32 cellular contexts compared by ENCODE assay signal in genomic region chr11:61048368-61049065, GRCh38. TPM values are rescaled to one million over a fixed set of nuclear protein-coding genes. Genes with fewer than 3 reads are reported as not detected.
A peak's percentile ranks its signal among the peaks of the same experiment; 100 is the strongest.
DNase-seq lines count a peak whose midpoint lies in the region; ATAC-seq, FAIRE-seq and TF ChIP-seq lines count a peak whose summit lies in the region.
"Had no signal": no experiment of that assay in that cellular context is flagged by ENCODE, and none has a peak within 500 bp of the region (broad histone marks: within the 10 kb centered on the region; RNA-seq: fewer than 3 reads in every experiment).

No MANE protein-coding gene starts in this region.

- H3K36me3 Mint-ChIP-seq in activated naive CD4-positive, alpha-beta T cell treated with anti-CD3 and anti-CD28 coated beads, Interleukin-2, amount 10 ng/mL, durations not matched to agents 7 days and 5 days: peaks cover 25% of the 10 kb centered on the region
- peaks cover 56% of the 10 kb centered on the region for H3K36me3 Mint-ChIP-seq in activated CD4-positive, alpha-beta memory T cell treated with anti-CD3 and anti-CD28 coated beads for 36 hours
- H3K36me3 Mint-ChIP-seq in stimulated activated naive B cell treated with anti-CD40 and anti-IgM and Interleukin-4, amounts not matched to agents 10 μg/mL and 1 μg/mL and 100 μg/mL, for 72 hours: peaks cover 29 to 52% of the 10 kb centered on the region in 2 donors
- H3K36me3 Mint-ChIP-seq in endodermal cell (ENCODE audit: low read depth): no peaks in the 10 kb centered on the region
- H3K36me3 Mint-ChIP-seq: brain, immature natural killer cell, naive B cell had no signal

- TF ChIP-seq CTCF in K562 (IDR thresholded peaks at IDR 0.05 in 2 of 3, conservative IDR thresholded peaks at IDR 0.05 in 1 of 3; ENCODE audit: insufficient read depth in 2 of 3, low read depth in 1 of 3, low read length in 3 of 3) (no peak), endodermal cell (conservative IDR thresholded peaks at IDR 0.05) (no peak)

- H2AFZ ChIP-seq in K562 (ENCODE audit: low read depth, low read length): no peak overlapping the region
- H2AFZ ChIP-seq: GM23248 had no signal

- no peaks in the 10 kb centered on the region for H3K4me1 ChIP-seq in K562 (replicated peaks in 1 of 2; ENCODE audit: control insufficient read depth in 2 of 2, insufficient read depth in 2 of 2, low read length in 2 of 2)
- no peaks in the 10 kb centered on the region for H3K4me1 ChIP-seq in endodermal cell (ENCODE audit: control insufficient read depth, insufficient read depth, low read length)
- H3K4me1 ChIP-seq: esophagus squamous epithelium, left lung, pancreas, tibial artery had no signal

- ATAC-seq in K562: no peak
- no peak for ATAC-seq in stimulated activated naive B cell treated with anti-CD40 and anti-IgM and Interleukin-4, amounts not matched to agents 10 μg/mL and 1 μg/mL and 100 μg/mL, for 72 hours (replicated peaks)
- ATAC-seq: HepG2, left lung, Panc1, pancreas, right cardiac atrium had no signal

- H3K27ac Mint-ChIP-seq in activated naive CD4-positive, alpha-beta T cell treated with anti-CD3 and anti-CD28 coated beads, Interleukin-2, amount 10 ng/mL, durations not matched to agents 7 days and 5 days: peak overlapping the region; percentile 81
- H3K27ac Mint-ChIP-seq in activated CD4-positive, alpha-beta memory T cell treated with anti-CD3 and anti-CD28 coated beads for 36 hours: peak overlapping the region; percentile 73
- H3K27ac Mint-ChIP-seq in stimulated activated naive B cell treated with anti-CD40 and anti-IgM and Interleukin-4, amounts not matched to agents 10 μg/mL and 1 μg/mL and 100 μg/mL, for 72 hours: peak overlapping the region; percentile 25
- no peak overlapping the region for H3K27ac Mint-ChIP-seq in endodermal cell
- H3K27ac Mint-ChIP-seq: brain, HFFc6 had no signal

- in situ Hi-C loops in K562 (cut with MboI): no loop called here

- no peak for TF ChIP-seq RAD21 in K562 (CRISPR knock-in tag; conservative IDR thresholded peaks at IDR 0.05 in 1 of 2, IDR thresholded peaks at IDR 0.05 in 1 of 2)

- H3K4me3 ChIP-seq in K562: no peak overlapping the region
- no peak overlapping the region for H3K4me3 ChIP-seq in endodermal cell (ENCODE audit: low read length)
- H3K4me3 ChIP-seq: esophagus squamous epithelium, GM23248, left lung, pancreas, stomach, tibial artery had no signal

- peaks cover 4% of the 10 kb centered on the region; the same call in 1 of the 2 replicates for H4K20me1 ChIP-seq in K562 (replicated peaks; ENCODE audit: control insufficient read depth, insufficient read depth, low read length)

- no peaks in the 10 kb centered on the region for H3K27me3 Mint-ChIP-seq in activated naive CD4-positive, alpha-beta T cell treated with anti-CD3 and anti-CD28 coated beads, Interleukin-2, amount 10 ng/mL, durations not matched to agents 7 days and 5 days
- no peaks in the 10 kb centered on the region for H3K27me3 Mint-ChIP-seq in activated CD4-positive, alpha-beta memory T cell treated with anti-CD3 and anti-CD28 coated beads for 36 hours
- no peaks in the 10 kb centered on the region for H3K27me3 Mint-ChIP-seq in stimulated activated naive B cell treated with anti-CD40 and anti-IgM and Interleukin-4, amounts not matched to agents 10 μg/mL and 1 μg/mL and 100 μg/mL, for 72 hours
- peaks cover 23% of the 10 kb centered on the region for H3K27me3 Mint-ChIP-seq in endodermal cell (ENCODE audit: insufficient read depth)
- H3K27me3 Mint-ChIP-seq: brain, naive B cell had no signal

- intact Hi-C loops in activated CD4-positive, alpha-beta memory T cell treated with anti-CD3 and anti-CD28 coated beads for 36 hours (cut with micrococcal nuclease): no loop called here
- intact Hi-C loops in K562 (cut with micrococcal nuclease): no loop called here

- DNase-seq in activated naive CD4-positive, alpha-beta T cell treated with anti-CD3 and anti-CD28 coated beads, Interleukin-2, amount 10 ng/mL, durations not matched to agents 7 days and 5 days: peak; percentile 20
- DNase-seq in activated naive CD4-positive, alpha-beta T cell treated with anti-CD3 and anti-CD28 coated beads, Interleukin-2, amount 50 U/mL, for 16 hours: no peak
- no peak for DNase-seq in activated CD4-positive, alpha-beta memory T cell treated with anti-CD3 and anti-CD28 coated beads for 36 hours
- DNase-seq in K562 (ENCODE audit: extremely low read depth in 1 of 4, low spot score in 3 of 4): no peak
- DNase-seq in stimulated activated naive B cell treated with anti-CD40 and anti-IgM and Interleukin-4, amounts not matched to agents 10 μg/mL and 1 μg/mL and 100 μg/mL, for 72 hours: no peak
- no peak for DNase-seq in endodermal cell
- DNase-seq in stimulated activated CD4-positive, alpha-beta T cell treated with anti-CD3 and anti-CD28 coated beads, Interleukin-1b, Interleukin-23, amount 100 ng/mL, for 48 hours: no peak
- DNase-seq: activated CD4-positive, CD25-positive, alpha-beta regulatory T cell treated with anti-CD3 and anti-CD28 coated beads, Interleukin-2, amount 50 U/mL, for 72 hours; activated CD8-positive, alpha-beta memory T cell treated with anti-CD3 and anti-CD28 coated beads, Interleukin-2, amount 50 U/mL, for 48 hours; DMS79; esophagus squamous epithelium; GM23248; HFFc6; hippocampal formation; immature natural killer cell; left lung; naive B cell; NCI-H1694 treated with DMSO at 0.1 percent for 48 hours; NCI-H2171; NCI-H510A treated with DMSO at 0.1 percent for 48 hours; pancreas; right cardiac atrium; SHP77 treated with DMSO at 0.1 percent for 48 hours; stomach; tibial artery had no signal

- H3K27me3 ChIP-seq in K562 (ENCODE audit: control insufficient read depth in 2 of 2, insufficient read depth in 2 of 2, low read length in 2 of 2): peaks cover 52 to 55% of the 10 kb centered on the region in 2 experiments
- peaks cover 11% of the 10 kb centered on the region for H3K27me3 ChIP-seq in endodermal cell (ENCODE audit: control insufficient read depth, insufficient read depth, low read length, poor library complexity, severe bottlenecking)
- H3K27me3 ChIP-seq: esophagus squamous epithelium, left lung, pancreas, stomach, tibial artery had no signal

- H3K27ac ChIP-seq in K562 (ENCODE audit: extremely low read depth, low read depth, low read length) (no peak overlapping the region), endodermal cell (ENCODE audit: low read depth, low read length) (no peak overlapping the region)
- H3K27ac ChIP-seq: esophagus squamous epithelium, GM23248, pancreas, stomach, tibial artery had no signal

- H3K9ac ChIP-seq in K562 (ENCODE audit: insufficient read depth in 1 of 2, low read depth in 2 of 2, low read length in 2 of 2): no peak overlapping the region
- no peak overlapping the region for H3K9ac ChIP-seq in endodermal cell (ENCODE audit: extremely low read depth, low read length, poor library complexity, severe bottlenecking)
- H3K9ac ChIP-seq: GM23248 had no signal

- TF ChIP-seq POLR2A in K562 (conservative IDR thresholded peaks at IDR 0.05): no peak

- CTCF ChIA-PET in activated naive CD4-positive, alpha-beta T cell treated with anti-CD3 and anti-CD28 coated beads, Interleukin-2, amount 10 ng/mL, durations not matched to agents 7 days and 5 days (lab: Charles Lee): interaction anchor here (1.3 to 1.5 kb wide), 3 partner anchors 11 to 139 kb away, joined by 3 read pairs; no protein-coding TSS in a partner anchor
- CTCF ChIA-PET in activated CD4-positive, alpha-beta memory T cell treated with anti-CD3 and anti-CD28 coated beads for 36 hours (lab: Charles Lee): interaction anchor here (1.5 to 2.0 kb wide), 2 partner anchors 12 to 138 kb away, joined by 3 to 6 read pairs; no protein-coding TSS in a partner anchor
- CTCF ChIA-PET in K562 (lab: Yijun Ruan, JAX; ENCODE audit: low intra/inter-chr PET ratio): no interaction called here

- no peak for FAIRE-seq in K562 (lab: Jason Lieb, UNC)
- FAIRE-seq: colon, frontal cortex, HepG2, pancreas, TTC549 had no signal

- no peaks in the 10 kb centered on the region for H3K36me3 ChIP-seq in K562 (ENCODE audit: control insufficient read depth, insufficient read depth, low read length)
- no peaks in the 10 kb centered on the region for H3K36me3 ChIP-seq in endodermal cell (ENCODE audit: control insufficient read depth, insufficient read depth, low read length)
- H3K36me3 ChIP-seq: esophagus squamous epithelium, left lung, pancreas, stomach, tibial artery had no signal

- POLR2A ChIA-PET in activated CD4-positive, alpha-beta memory T cell treated with anti-CD3 and anti-CD28 coated beads for 36 hours (lab: Charles Lee): interaction anchor here (0.7 to 2.0 kb wide), 13 partner anchors 9 to 64 kb away, joined by 3 to 10 read pairs (median 4); partner anchors contain the start of gene CD5
- POLR2A ChIA-PET in K562 (lab: Yijun Ruan, JAX): interaction anchor here (0.6 kb wide), 1 partner anchor 78 kb away, joined by 4 read pairs; no protein-coding TSS in a partner anchor

- no peaks in the 10 kb centered on the region for H3K9me3 ChIP-seq in K562 (replicated peaks; ENCODE audit: control insufficient read depth, insufficient read depth, low read depth, low read length)
- no peaks in the 10 kb centered on the region for H3K9me3 ChIP-seq in endodermal cell (ENCODE audit: control insufficient read depth, low read length)
- H3K9me3 ChIP-seq: esophagus squamous epithelium, left lung, pancreas, stomach, tibial artery had no signal

- no peak for TF ChIP-seq EP300 in K562 (IDR thresholded peaks at IDR 0.05; ENCODE audit: low read length)

- H3K4me1 Mint-ChIP-seq in activated naive CD4-positive, alpha-beta T cell treated with anti-CD3 and anti-CD28 coated beads, Interleukin-2, amount 10 ng/mL, durations not matched to agents 7 days and 5 days: peaks cover 66% of the 10 kb centered on the region
- peaks cover 70% of the 10 kb centered on the region for H3K4me1 Mint-ChIP-seq in activated CD4-positive, alpha-beta memory T cell treated with anti-CD3 and anti-CD28 coated beads for 36 hours (ENCODE audit: low read depth)
- H3K4me1 Mint-ChIP-seq in stimulated activated naive B cell treated with anti-CD40 and anti-IgM and Interleukin-4, amounts not matched to agents 10 μg/mL and 1 μg/mL and 100 μg/mL, for 72 hours: peaks cover 22 to 29% of the 10 kb centered on the region in 2 donors
- H3K4me1 Mint-ChIP-seq in endodermal cell: no peaks in the 10 kb centered on the region
- H3K4me1 Mint-ChIP-seq: immature natural killer cell had no signal

- H3K9me3 Mint-ChIP-seq in activated naive CD4-positive, alpha-beta T cell treated with anti-CD3 and anti-CD28 coated beads, Interleukin-2, amount 10 ng/mL, durations not matched to agents 7 days and 5 days: peaks cover 3% of the 10 kb centered on the region
- H3K9me3 Mint-ChIP-seq in activated CD4-positive, alpha-beta memory T cell treated with anti-CD3 and anti-CD28 coated beads for 36 hours: no peaks in the 10 kb centered on the region
- no peaks in the 10 kb centered on the region for H3K9me3 Mint-ChIP-seq in stimulated activated naive B cell treated with anti-CD40 and anti-IgM and Interleukin-4, amounts not matched to agents 10 μg/mL and 1 μg/mL and 100 μg/mL, for 72 hours
- H3K9me3 Mint-ChIP-seq in endodermal cell: no peaks in the 10 kb centered on the region
- H3K9me3 Mint-ChIP-seq: HFFc6, immature natural killer cell had no signal

- H3K4me2 ChIP-seq in K562 (ENCODE audit: insufficient read depth, low read length): no peak overlapping the region

- no peaks in the 10 kb centered on the region for H3K79me2 ChIP-seq in K562 (ENCODE audit: control insufficient read depth, insufficient read depth, low read length)

- 0% methylated on average over 11 of the region's 13 CpGs for WGBS in K562 (ENCODE audit: insufficient coverage, low coverage, missing lambda C conversion rate)
- WGBS in endodermal cell (ENCODE audit: insufficient coverage in 1 of 2, insufficient read length in 1 of 2), 2 experiments: 89 to 98% methylated on average over 8 to 13 of the region's 13 CpGs

- BruUV-seq in K562 (replicated peaks; lab: Mats Ljungman, UMichigan): no TSS peak

- H3K4me3 Mint-ChIP-seq in activated naive CD4-positive, alpha-beta T cell treated with anti-CD3 and anti-CD28 coated beads, Interleukin-2, amount 10 ng/mL, durations not matched to agents 7 days and 5 days: peak overlapping the region; percentile 39
- H3K4me3 Mint-ChIP-seq in activated CD4-positive, alpha-beta memory T cell treated with anti-CD3 and anti-CD28 coated beads for 36 hours: peak overlapping the region; percentile 51
- no peak overlapping the region for H3K4me3 Mint-ChIP-seq in stimulated activated naive B cell treated with anti-CD40 and anti-IgM and Interleukin-4, amounts not matched to agents 10 μg/mL and 1 μg/mL and 100 μg/mL, for 72 hours
- no peak overlapping the region for H3K4me3 Mint-ChIP-seq in endodermal cell
- H3K4me3 Mint-ChIP-seq: brain, HFFc6, immature natural killer cell, naive B cell had no signal

- no peaks in the 10 kb centered on the region for H3K9me1 ChIP-seq in K562 (ENCODE audit: control insufficient read depth, insufficient read depth, low read length)

RNA-seq across cellular contexts. Expression of gene CD5, which starts 53.8 kb away (rescaled TPM):
- total RNA-seq in activated CD4-positive, alpha-beta memory T cell treated with anti-CD3 and anti-CD28 coated beads for 36 hours: 100 to 1,000 TPM; 302 to 306 TPM
- not detected in 2 replicates for total RNA-seq in K562 (2011; cell fraction: chromatin; rRNA removed; ENCODE audit: low replicate concordance)
- not detected in 2 replicates for total RNA-seq in K562 (2011; cell fraction: nucleolus; rRNA removed)
- not detected in 2 replicates for total RNA-seq in K562 (2011; cell fraction: nucleoplasm; rRNA removed)
- total RNA-seq in K562 (2014; rRNA removed) (not detected in 2 replicates), K562 (2014; rRNA removed; fragmentation: Illumina TruSeq; extraction: Trizol) (not detected in 2 replicates), K562 (2015; rRNA removed; fragmentation: Illumina TruSeq; extraction: Trizol) (not detected in 2 replicates), K562 (2021) (0.35 and 0.40 TPM in 2 replicates), endodermal cell (not detected)
- polyA plus RNA-seq in K562 (2011; rRNA removed) (not detected in 2 replicates), K562 (2014; fragmentation: Illumina TruSeq; extraction: Trizol) (not detected in 2 replicates), K562 (2014; fragmentation: Nextera tagmentation; extraction: Ambion mirVana) (not detected), K562 (2014; rRNA removed) (not detected in 2 replicates)
- polyA plus RNA-seq in K562 (2011; cell fraction: cytosol; rRNA removed): not detected in 2 replicates
- polyA plus RNA-seq in K562 (2011; cell fraction: nucleus; rRNA removed): not detected in 2 replicates
- polyA plus RNA-seq in K562 (2012): 0.05 and 0.08 TPM in 2 replicates
- polyA minus RNA-seq in K562 (2011; rRNA and poly(A)+ RNA removed): not detected in 2 replicates
- not detected in 2 replicates for polyA minus RNA-seq in K562 (2011; cell fraction: cytosol; rRNA and poly(A)+ RNA removed)
- not detected in 2 replicates for polyA minus RNA-seq in K562 (2011; cell fraction: nucleus; rRNA and poly(A)+ RNA removed)
- polyA plus RNA-seq in endodermal cell (2013, experiment 1 of 2): not detected
- not detected for polyA plus RNA-seq in endodermal cell (2013, experiment 2 of 2)
- total RNA-seq: frontal cortex, GM23248, HepG2, HFFc6, LHCN-M2 had no signal
- polyA plus RNA-seq: GM23248, HepG2 had no signal

Comparison
In these comparisons a context has a peak if more than half of its experiments do, and no peak if none do; other contexts are left out.
1. H3K4me3 Mint-ChIP-seq: peak in activated naive CD4-positive, alpha-beta T cell treated with anti-CD3 and anti-CD28 coated beads, Interleukin-2, amount 10 ng/mL, durations not matched to agents 7 days and 5 days (single experiment) and activated CD4-positive, alpha-beta memory T cell treated with anti-CD3 and anti-CD28 coated beads for 36 hours (single experiment); none in stimulated activated naive B cell treated with anti-CD40 and anti-IgM and Interleukin-4, amounts not matched to agents 10 μg/mL and 1 μg/mL and 100 μg/mL, for 72 hours (0 of 2) and endodermal cell (single experiment).
2. RNA of gene CD5, which starts 53.8 kb away (total RNA-seq): 302 to 306 TPM in activated CD4-positive, alpha-beta memory T cell treated with anti-CD3 and anti-CD28 coated beads for 36 hours; 0.35 to 0.40 TPM in K562 and not detected in endodermal cell; every median in the first group is over 100 times any median in the second.